ENCODE assay signal across 1 cellular context in the genomic region with DNA sequence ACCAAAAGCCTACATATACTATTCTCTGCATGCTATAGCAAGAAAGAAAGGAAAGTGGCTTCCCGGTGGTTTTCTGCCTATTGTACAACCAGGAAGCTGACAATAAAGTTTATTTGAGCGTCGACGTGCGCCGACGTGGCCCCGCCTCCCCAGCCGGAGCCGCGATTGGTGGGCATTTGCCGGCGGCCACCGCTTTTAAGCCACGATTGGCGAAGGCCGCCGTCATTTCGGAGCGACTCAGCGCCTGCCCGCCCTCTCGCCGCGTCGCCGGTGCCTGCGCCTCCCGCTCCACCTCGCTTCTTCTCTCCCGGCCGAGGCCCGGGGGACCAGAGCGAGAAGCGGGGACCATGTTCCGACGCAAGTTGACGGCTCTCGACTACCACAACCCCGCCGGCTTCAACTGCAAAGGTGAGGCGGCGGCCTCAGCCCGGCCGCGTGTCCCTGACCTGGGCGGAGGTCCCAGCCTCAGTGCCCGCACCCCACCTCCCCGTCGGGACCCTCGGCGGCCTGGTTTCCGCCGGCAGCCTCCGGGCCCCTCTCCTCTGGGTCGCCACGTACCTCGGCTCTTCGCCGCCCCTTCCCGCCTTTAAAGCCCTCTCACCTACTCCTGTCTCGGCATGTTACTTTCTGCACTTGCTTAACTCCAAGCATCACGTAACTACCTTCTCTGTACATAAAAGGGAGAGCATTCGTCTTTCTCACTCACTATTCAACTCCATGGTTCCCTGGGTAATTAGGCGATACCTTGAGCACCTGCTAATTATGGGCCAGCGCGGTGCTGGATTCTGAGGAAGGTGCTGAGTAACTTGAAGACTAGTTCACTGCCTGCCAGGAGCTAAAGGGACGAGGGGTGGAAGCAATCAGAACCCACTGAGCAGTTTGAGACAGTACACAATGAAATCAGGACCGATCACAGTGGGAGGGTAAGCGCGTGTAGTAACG.
TF ChIP-seq lines count a peak whose summit lies in the region.

RTRAF (plus strand) TSS at position 254 of the 942 bp plus-strand sequence; CDS start at position 348, 94 bp downstream.

TF ChIP-seq in GM12878, 131 proteins besides CTCF, POLR2A, EP300 and RAD21 (continued from another document):
- TF ChIP-seq, protein P1, sequence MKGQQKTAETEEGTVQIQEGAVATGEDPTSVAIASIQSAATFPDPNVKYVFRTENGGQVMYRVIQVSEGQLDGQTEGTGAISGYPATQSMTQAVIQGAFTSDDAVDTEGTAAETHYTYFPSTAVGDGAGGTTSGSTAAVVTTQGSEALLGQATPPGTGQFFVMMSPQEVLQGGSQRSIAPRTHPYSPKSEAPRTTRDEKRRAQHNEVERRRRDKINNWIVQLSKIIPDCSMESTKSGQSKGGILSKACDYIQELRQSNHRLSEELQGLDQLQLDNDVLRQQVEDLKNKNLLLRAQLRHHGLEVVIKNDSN (IDR thresholded peaks at IDR 0.05; ENCODE audit: borderline replicate concordance, extremely low read length, insufficient read depth, low read depth, low read length) = no peak
- TF ChIP-seq DPF2 (IDR thresholded peaks at IDR 0.05) (peak; percentile 92), RFX5 (IDR thresholded peaks at IDR 0.05; ENCODE audit: low read depth, low read length) (0 out of 2 replicates have a peak, but pooled peaks have one; percentile 11), NFIC (IDR thresholded peaks at IDR 0.05; ENCODE audit: low read depth, low read length) (no peak), RAD51 (IDR thresholded peaks at IDR 0.05) (no peak), HCFC1 (IDR thresholded peaks at IDR 0.05; ENCODE audit: low read length) (peak; percentile 45; the same call in 1 of the 2 replicates), E2F8 (IDR thresholded peaks at IDR 0.05; ENCODE audit: low read depth, partially characterized antibody) (no peak), IRF5 (IDR thresholded peaks at IDR 0.05; ENCODE audit: borderline replicate concordance) (no peak), MYB (IDR thresholded peaks at IDR 0.05; ENCODE audit: borderline replicate concordance, low read depth, low read length) (no peak), RELA (IDR thresholded peaks at IDR 0.05; ENCODE audit: borderline replicate concordance, partially characterized antibody) (no peak), CREB1 (IDR thresholded peaks at IDR 0.05; ENCODE audit: low read depth) (peak; percentile 97), POLR2AphosphoS2 (IDR thresholded peaks at IDR 0.05; ENCODE audit: low read depth, low read length) (no peak), CBFB (IDR thresholded peaks at IDR 0.05; ENCODE audit: low read depth) (peak; percentile 63; the same call in 1 of the 2 replicates), NR2C2 (IDR thresholded peaks at IDR 0.05; ENCODE audit: borderline replicate concordance, control insufficient read depth, insufficient read length, low read depth) (no peak), CHD1 (IDR thresholded peaks at IDR 0.05; ENCODE audit: low read depth, low read length) (no peak), ZBTB4 (CRISPR knock-in tag; IDR thresholded peaks at IDR 0.05) (no peak), BRCA1 (IDR thresholded peaks at IDR 0.05; ENCODE audit: low read depth, low read length) (no peak)
TF ChIP-seq in GM12878: peak in this region for 46.
